8 cellular contexts compared by ENCODE assay signal in genomic region chr11:126419801-126420729, GRCh38.
A peak's percentile ranks its signal among the peaks of the same experiment; 100 is the strongest.
DNase-seq lines count a peak whose midpoint lies in the region; ATAC-seq and TF ChIP-seq lines count a peak whose summit lies in the region.

No MANE protein-coding gene starts in this region.

- H3K27ac ChIP-seq in right cardiac atrium (ENCODE audit: low read length) (peak overlapping the region; percentile 83), gastroesophageal sphincter (peak overlapping the region in 2 of 4 donors; percentile 48 to 55), RWPE1 (no peak overlapping the region)

- peak in 1 of 2 donors; percentile 1 for ATAC-seq in right cardiac atrium
- ATAC-seq in gastroesophageal sphincter: no peak
- ATAC-seq in activated T-cell treated with anti-CD3 and anti-CD28 coated beads, Interleukin-2, amount 50 U/mL, for 72 hours (replicated peaks in 1 of 2): no peak

- POLR2A ChIA-PET in RWPE1 (lab: Yijun Ruan, JAX; ENCODE audit: low non-redundant PET): interaction anchor here (0.6 kb wide), 1 partner anchor 72 kb away, joined by 3 read pairs; no protein-coding TSS in a partner anchor

- peaks cover 9% of the 10 kb centered on the region for H3K27me3 Mint-ChIP-seq in HFFc6 (ENCODE audit: insufficient read depth)
- H3K27me3 Mint-ChIP-seq in activated T-cell treated with anti-CD3 and anti-CD28 coated beads, Interleukin-2, amount 50 U/mL, for 72 hours (ENCODE audit: low read depth): peaks cover 18% of the 10 kb centered on the region

- CTCF ChIA-PET in RWPE1 (lab: Yijun Ruan, JAX): interaction anchor here (0.6 kb wide), 1 partner anchor 478 kb away, joined by 3 read pairs; no protein-coding TSS in a partner anchor

- no peak overlapping the region for H3K4me3 ChIP-seq in NB4 (ENCODE audit: low read depth, low read length)
- no peak overlapping the region for H3K4me3 ChIP-seq in right cardiac atrium (ENCODE audit: low read length)
- H3K4me3 ChIP-seq in gastroesophageal sphincter: no peak overlapping the region

- in situ Hi-C loops in GM13976 (cut with MboI; ENCODE audit: low sequenced_read_pairs, unreplicated experiment): no loop called here

- peaks cover 27% of the 10 kb centered on the region for H3K4me1 ChIP-seq in right cardiac atrium (ENCODE audit: control insufficient read depth, insufficient read depth, low read length)
- H3K4me1 ChIP-seq in gastroesophageal sphincter: peaks cover 9 to 41% (median 15%) of the 10 kb centered on the region in 3 donors

- H3K36me3 ChIP-seq in gastroesophageal sphincter: peaks cover 0 to 7% of the 10 kb centered on the region in 2 donors

- H3K27me3 ChIP-seq in right cardiac atrium (ENCODE audit: control insufficient read depth, insufficient read depth) (no peaks in the 10 kb centered on the region), gastroesophageal sphincter (no peaks in the 10 kb centered on the region)

- TF ChIP-seq EP300 in gastroesophageal sphincter (IDR thresholded peaks at IDR 0.05): no peak

- H3K4me3 Mint-ChIP-seq in HFFc6: no peak overlapping the region
- H3K4me3 Mint-ChIP-seq in activated T-cell treated with anti-CD3 and anti-CD28 coated beads, Interleukin-2, amount 50 U/mL, for 72 hours: no peak overlapping the region

- intact Hi-C loops in right cardiac atrium (cut with DNase I): loop anchor here in 3 of 4 donors (5.0 to 10.0 kb wide), 2 partner anchors 105 to 108 kb away; no protein-coding TSS in a partner anchor

- TF ChIP-seq POLR2A in NB4 (IDR thresholded peaks at IDR 0.05; ENCODE audit: extremely low read depth, insufficient read length) (no peak), gastroesophageal sphincter (IDR thresholded peaks at IDR 0.05) (no peak)

- peak overlapping the region; percentile 3; the same call in 1 of the 2 replicates for H3K27ac Mint-ChIP-seq in HFFc6
- H3K27ac Mint-ChIP-seq in activated T-cell treated with anti-CD3 and anti-CD28 coated beads, Interleukin-2, amount 50 U/mL, for 72 hours: no peak overlapping the region

- peak; percentile 73 for DNase-seq in GM13976 (ENCODE audit: low spot score)
- DNase-seq in HFFc6: no peak
- peak; percentile 79 for DNase-seq in NB4 (ENCODE audit: low read depth)
- DNase-seq in right cardiac atrium: peak in 1 of 3 donors; percentile 79
- no peak for DNase-seq in middle frontal gyrus (ENCODE audit: extremely low spot score, low spot score)
- DNase-seq in activated T-cell treated with anti-CD3 and anti-CD28 coated beads, Interleukin-2, amount 50 U/mL, for 72 hours: no peak
- no peak for DNase-seq in RWPE1 (ENCODE audit: low spot score)

- no peaks in the 10 kb centered on the region for H3K9me3 ChIP-seq in right cardiac atrium (ENCODE audit: control insufficient read depth, low read length)
- H3K9me3 ChIP-seq in gastroesophageal sphincter: no peaks in the 10 kb centered on the region

- peaks cover 6% of the 10 kb centered on the region; the same call in 1 of the 2 replicates for H3K4me1 Mint-ChIP-seq in HFFc6 (ENCODE audit: low read depth)
- H3K4me1 Mint-ChIP-seq in activated T-cell treated with anti-CD3 and anti-CD28 coated beads, Interleukin-2, amount 50 U/mL, for 72 hours (ENCODE audit: low read depth): peaks cover 17% of the 10 kb centered on the region

- 35% methylated on average over 11 of the region's 11 CpGs for WGBS in right cardiac atrium
- 61 to 67% methylated on average over 11 of the region's 11 CpGs for WGBS in gastroesophageal sphincter (ENCODE audit: low coverage in 1 of 2), 2 donors

- TF ChIP-seq CTCF in GM13976 (IDR thresholded peaks at IDR 0.05; ENCODE audit: borderline replicate concordance, control extremely low read depth, extremely low read depth, insufficient read depth, missing control alignments) (no peak), HFFc6 (IDR thresholded peaks at IDR 0.05) (no peak), NB4 (IDR thresholded peaks at IDR 0.05; ENCODE audit: low read depth, low read length) (no peak), gastroesophageal sphincter (IDR thresholded peaks at IDR 0.05) (no peak), RWPE1 (conservative IDR thresholded peaks at IDR 0.05; ENCODE audit: low read depth) (no peak)

- H3K36me3 Mint-ChIP-seq in HFFc6 (ENCODE audit: low read depth): peaks cover 11% of the 10 kb centered on the region
- no peaks in the 10 kb centered on the region for H3K36me3 Mint-ChIP-seq in activated T-cell treated with anti-CD3 and anti-CD28 coated beads, Interleukin-2, amount 50 U/mL, for 72 hours (ENCODE audit: insufficient read depth in 2 of 2)

- no peaks in the 10 kb centered on the region for H3K9me3 Mint-ChIP-seq in HFFc6
- no peaks in the 10 kb centered on the region for H3K9me3 Mint-ChIP-seq in activated T-cell treated with anti-CD3 and anti-CD28 coated beads, Interleukin-2, amount 50 U/mL, for 72 hours

Comparison
In these comparisons a context has a peak if more than half of its experiments do, and no peak if none do; other contexts are left out.
1. DNase-seq: peak in GM13976 (single experiment) and NB4 (single experiment); none in HFFc6 (single experiment), middle frontal gyrus (single experiment), activated T-cell treated with anti-CD3 and anti-CD28 coated beads, Interleukin-2, amount 50 U/mL, for 72 hours (0 of 2) and RWPE1 (single experiment).